8 cellular contexts compared by ENCODE assay signal in the genomic region with DNA sequence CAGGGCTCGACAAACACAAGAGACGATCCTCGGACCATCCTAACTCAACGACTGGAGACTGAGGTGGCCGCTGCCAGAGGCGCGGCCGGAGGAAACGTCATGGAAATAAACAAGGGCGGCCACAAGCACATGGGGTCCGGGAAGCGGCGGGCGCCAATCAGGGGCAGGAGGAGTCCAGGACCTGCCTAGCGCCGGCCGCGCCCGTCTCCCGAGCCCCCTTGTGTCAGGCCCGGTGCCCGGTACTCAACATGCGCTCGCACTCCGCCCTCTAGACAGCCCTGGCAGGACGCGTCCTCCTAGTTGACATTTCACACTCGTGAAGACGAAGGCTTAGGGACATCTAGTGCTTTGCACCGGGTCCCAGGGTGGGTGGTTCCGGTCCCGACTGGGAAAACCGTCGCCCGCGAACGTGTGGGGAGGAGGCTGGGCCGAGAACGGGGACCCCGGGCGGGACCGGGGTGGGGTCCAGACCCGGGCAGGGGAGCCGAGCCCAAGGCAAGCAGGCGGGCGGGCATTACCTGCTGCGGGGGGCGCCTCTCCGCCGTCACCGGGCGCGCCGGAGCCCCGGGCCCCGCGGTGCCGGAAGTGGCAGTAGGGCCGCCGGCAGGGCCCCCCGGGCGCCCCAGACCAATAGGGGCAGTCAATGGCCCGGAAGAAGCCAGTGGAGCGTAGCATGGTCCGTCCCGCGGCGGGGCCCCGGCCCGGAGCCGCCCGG. TPM values are rescaled to one million over a fixed set of nuclear protein-coding genes. Genes with fewer than 3 reads are reported as not detected.
DNase-seq lines count a peak whose midpoint lies in the region; ATAC-seq and TF ChIP-seq lines count a peak whose summit lies in the region.

No MANE protein-coding gene starts in this region.

- H3K36me3 ChIP-seq in Loucy (ENCODE audit: insufficient read depth, low read length), result no peaks in the 10 kb centered on the region
- no peaks in the 10 kb centered on the region for H3K36me3 ChIP-seq in adipocyte (ENCODE audit: control insufficient read depth, insufficient read depth, low read length, severe bottlenecking)
- no peaks in the 10 kb centered on the region for H3K36me3 ChIP-seq in iPS DF 6.9 (ENCODE audit: control insufficient read depth, insufficient read depth, low read length)
- peaks cover 0 to 7% (median 2%) of the 10 kb centered on the region in 3 donors for H3K36me3 ChIP-seq in skeletal muscle tissue (ENCODE audit: control insufficient read depth in 3 of 3, insufficient read depth in 3 of 3, low read length in 3 of 3)

- no peaks in the 10 kb centered on the region for H3K9me2 ChIP-seq in Loucy (replicated peaks; ENCODE audit: low read depth, low read length)

- H3K79me2 ChIP-seq in Loucy (ENCODE audit: insufficient read depth, low read length), result peaks cover 57% of the 10 kb centered on the region

- H3K9ac ChIP-seq in Loucy (ENCODE audit: low read depth, low read length, poor library complexity, severe bottlenecking) (peak overlapping the region; percentile 96), adipocyte (ENCODE audit: low read length) (peak overlapping the region; percentile 99), skeletal muscle tissue (ENCODE audit: low read depth in 1 of 3, low read length in 3 of 3) (peak overlapping the region; percentile 93 to 98 (median 95))

- H3K27ac ChIP-seq in iPS DF 6.9 (ENCODE audit: low read length) (no peak overlapping the region), skeletal muscle tissue (ENCODE audit: low read depth, low read length) (peak overlapping the region; percentile 98)

- H3F3A ChIP-seq in Loucy (ENCODE audit: low read depth), result no peaks in the 10 kb centered on the region

- H3K27me3 ChIP-seq in Loucy (ENCODE audit: insufficient read depth, low read length, poor library complexity, severe bottlenecking), result peaks cover 4% of the 10 kb centered on the region
- H3K27me3 ChIP-seq in adipocyte (replicated peaks; ENCODE audit: control insufficient read depth, insufficient read depth, low read length), result no peaks in the 10 kb centered on the region
- no peaks in the 10 kb centered on the region for H3K27me3 ChIP-seq in iPS DF 6.9 (ENCODE audit: control insufficient read depth, insufficient read depth, low read length)
- H3K27me3 ChIP-seq in skeletal muscle tissue (ENCODE audit: control insufficient read depth in 3 of 3, insufficient read depth in 3 of 3, low read length in 3 of 3), result no peaks in the 10 kb centered on the region

- H2AFZ ChIP-seq in Loucy (ENCODE audit: low read length), result no peak overlapping the region; the same call in 1 of the 2 replicates

- DNase-seq in EH (ENCODE audit: low read depth) (peak; percentile 59), adipocyte (ENCODE audit: low read depth) (peak; percentile 85), iPS DF 6.9 (ENCODE audit: low read depth, low spot score) (no peak), GDM1 (lab: John Stamatoyannopoulos, UW) (no peak), GM19238 (ENCODE audit: insufficient read length, low spot score) (no peak)

- H4K20me1 ChIP-seq in Loucy (ENCODE audit: insufficient read depth, low read length, poor library complexity, severe bottlenecking), result peaks cover 48% of the 10 kb centered on the region

- peak; percentile 33 for ATAC-seq in GM21619 (IDR thresholded peaks at IDR 0.05; ENCODE audit: unreplicated experiment)

- no CpG with 5 or more reads among the region's 72 CpGs for WGBS in iPS DF 6.9 (ENCODE audit: insufficient coverage, insufficient read length)

- peak overlapping the region; percentile 98 for H3K4me3 ChIP-seq in Loucy (ENCODE audit: low read length, poor library complexity, severe bottlenecking)
- peak overlapping the region; percentile 94 for H3K4me3 ChIP-seq in adipocyte (ENCODE audit: low read length)
- peak overlapping the region; percentile 86 for H3K4me3 ChIP-seq in iPS DF 6.9 (ENCODE audit: low read length)
- H3K4me3 ChIP-seq in skeletal muscle tissue (ENCODE audit: low read length in 3 of 3), result peak overlapping the region; percentile 87 to 96 (median 91)

- H3K4me1 ChIP-seq in Loucy (ENCODE audit: insufficient read depth, low read length, poor library complexity, severe bottlenecking) (peaks cover 23% of the 10 kb centered on the region), adipocyte (ENCODE audit: control insufficient read depth, insufficient read depth, low read length) (peaks cover 31% of the 10 kb centered on the region), iPS DF 6.9 (ENCODE audit: control insufficient read depth, insufficient read depth, low read length) (peaks cover 9% of the 10 kb centered on the region; the same call in 1 of the 2 replicates), skeletal muscle tissue (ENCODE audit: control insufficient read depth in 3 of 3, insufficient read depth in 3 of 3, low read length in 3 of 3) (peaks cover 47 to 48% (median 48%) of the 10 kb centered on the region in 3 donors)

- H3K9me3 ChIP-seq in Loucy (ENCODE audit: insufficient read depth, low read depth, low read length) (no peaks in the 10 kb centered on the region), adipocyte (ENCODE audit: control insufficient read depth, low read length) (no peaks in the 10 kb centered on the region), iPS DF 6.9 (ENCODE audit: control insufficient read depth, insufficient read depth, low read length) (no peaks in the 10 kb centered on the region), skeletal muscle tissue (ENCODE audit: control insufficient read depth in 3 of 3, low read length in 3 of 3) (no peaks in the 10 kb centered on the region)

- no peak for TF ChIP-seq CTCF in Loucy (conservative IDR thresholded peaks at IDR 0.05; ENCODE audit: low read length)

- H3K4me2 ChIP-seq in Loucy (ENCODE audit: low read depth, low read length, poor library complexity, severe bottlenecking), result peak overlapping the region; percentile 100

RNA-seq across cellular contexts. Expression of gene REXO1, which starts 0.4 kb away (rescaled TPM):
- total RNA-seq in skeletal muscle tissue, result 5.7 TPM

RNA-seq across cellular contexts. Expression of gene KLF16, which starts 15.5 kb away (rescaled TPM):
- total RNA-seq in skeletal muscle tissue, result 2.6 TPM

RNA-seq across cellular contexts. Expression of gene ATP8B3, which starts 35.8 kb away (rescaled TPM):
- total RNA-seq in skeletal muscle tissue, result 0.52 TPM

RNA-seq across cellular contexts. Expression of gene ABHD17A, which starts 37.5 kb away (rescaled TPM):
- total RNA-seq in skeletal muscle tissue, result 52.7 TPM

RNA-seq across cellular contexts. Expression of gene ADAT3, which starts 57.4 kb away (rescaled TPM):
- 1.0 TPM for total RNA-seq in skeletal muscle tissue

Comparison
In these comparisons a context has a peak if more than half of its experiments do, and no peak if none do; other contexts are left out.
1. DNase-seq: peak in EH (single experiment) and adipocyte (single experiment); none in iPS DF 6.9 (single experiment), GDM1 (single experiment) and GM19238 (single experiment).
2. Peak in every context shown above with its lines, with median percentiles within 50 percentile points of each other: H3K4me3 ChIP-seq and H3K9ac ChIP-seq.